Comparison of ENCODE assay signal across 10 cellular contexts in genomic region chr13:107493271-107493670, GRCh38.
"Had no signal": no experiment of that assay in that cellular context is flagged by ENCODE, and none has a peak within 500 bp of the region (broad histone marks: within the 10 kb centered on the region; RNA-seq: fewer than 3 reads in every experiment).

No MANE protein-coding gene starts in this region.

- H3K4me1 Mint-ChIP-seq: IgD-negative memory B cell had no signal

- H3K4me3 Mint-ChIP-seq: HFFc6, IgD-negative memory B cell had no signal

- H3K36me3 ChIP-seq: HAP-1 had no signal

- H3K27ac ChIP-seq: GM23248, KMS-11 had no signal

- H3K27me3 Mint-ChIP-seq: IgD-negative memory B cell had no signal

- H3K27ac Mint-ChIP-seq: HFFc6, IgD-negative memory B cell had no signal

- H3K4me1 ChIP-seq: HAP-1 had no signal

- H3K4me2 ChIP-seq: KMS-11 had no signal

- DNase-seq: GM23248, GOT3, H7, HFFc6, KBM-7 had no signal

- H3K36me3 Mint-ChIP-seq: IgD-negative memory B cell had no signal

- FAIRE-seq: HepG2 had no signal

- H3K9me3 ChIP-seq: HAP-1 had no signal

- ATAC-seq: HCT116, HepG2 had no signal

- H3K9ac ChIP-seq: GM23248, KMS-11 had no signal

- H2AFZ ChIP-seq: GM23248 had no signal

- H3K4me3 ChIP-seq: GM23248, HAP-1 had no signal
